ENCODE assay signal across 18 cellular contexts in genomic region chr16:55567382-55567781, GRCh38. TPM values are rescaled to one million over a fixed set of nuclear protein-coding genes. Genes with fewer than 3 reads are reported as not detected.
DNase-seq lines count a peak whose midpoint lies in the region; ATAC-seq lines count a peak whose summit lies in the region.
"Had no signal": no experiment of that assay in that cellular context is flagged by ENCODE, and none has a peak within 500 bp of the region (broad histone marks: within the 10 kb centered on the region; RNA-seq: fewer than 3 reads in every experiment).

No MANE protein-coding gene starts in this region.

- no peaks in the 10 kb centered on the region for H3K9me3 ChIP-seq in GM23248 (ENCODE audit: low read depth)
- H3K9me3 ChIP-seq: body of pancreas had no signal

- in situ Hi-C loops in GM23248 (cut with MboI), result no loop called here

- H3K4me1 ChIP-seq in GM23248 (ENCODE audit: insufficient read depth), result peaks cover 47% of the 10 kb centered on the region
- H3K4me1 ChIP-seq: body of pancreas had no signal

- DNase-seq in GM23248 (peak; percentile 51), SKM-1 (lab: John Stamatoyannopoulos, UW; ENCODE audit: unreplicated experiment) (peak; percentile 5), fibroblast of peridontal ligament (ENCODE audit: extremely low read depth) (peak; percentile 80), sciatic nerve (ENCODE audit: low spot score) (no peak), NCI-H2171 treated with DMSO at 0.1 percent for 48 hours (lab: John Stamatoyannopoulos, UW) (no peak), NCI-H146 treated with DMSO at 0.1 percent for 48 hours (lab: John Stamatoyannopoulos, UW; ENCODE audit: unreplicated experiment) (no peak)
- DNase-seq: activated CD4-positive, alpha-beta T cell treated with anti-CD3 and anti-CD28 coated beads, Interleukin-2, amount 10 ng/mL, durations not matched to agents 7 days and 5 days; erythroblast; immature natural killer cell; Karpas-422; naive thymus-derived CD4-positive, alpha-beta T cell; NCI-H2081 treated with DMSO at 0.1 percent for 48 hours had no signal

- ATAC-seq in sciatic nerve (peak; percentile 58), GM18867 (IDR thresholded peaks at IDR 0.05; ENCODE audit: unreplicated experiment) (no peak), HG02678 (IDR thresholded peaks at IDR 0.05; ENCODE audit: unreplicated experiment) (no peak)
- ATAC-seq: activated T-helper 17 cell treated with anti-CD3 and anti-CD28 coated beads, Interleukin-2, amount 50 U/mL, for 72 hours; body of pancreas had no signal

- intact Hi-C loops in sciatic nerve (cut with DNase I), result no loop called here

- no peak overlapping the region for H2AFZ ChIP-seq in GM23248

- H3K4me3 ChIP-seq in GM23248, result no peak overlapping the region
- H3K4me3 ChIP-seq: body of pancreas had no signal

- H4K20me1 ChIP-seq in GM23248 (ENCODE audit: insufficient read depth), result no peaks in the 10 kb centered on the region

- 83 to 88% methylated on average over 3 of the region's 3 CpGs for WGBS in GM23248 (ENCODE audit: low coverage in 1 of 2, low lambda C conversion rate in 2 of 2, missing lambda C conversion rate in 2 of 2), 2 experiments

- H3F3A ChIP-seq in GM23248 (ENCODE audit: insufficient read depth), result peaks cover 20% of the 10 kb centered on the region

- H3K27me3 ChIP-seq in GM23248 (replicated peaks; ENCODE audit: insufficient read depth), result no peaks in the 10 kb centered on the region
- H3K27me3 ChIP-seq: body of pancreas had no signal

- no peaks in the 10 kb centered on the region for H3K9me2 ChIP-seq in GM23248 (ENCODE audit: insufficient read depth)

- H3K36me3 ChIP-seq in GM23248 (ENCODE audit: low read depth), result no peaks in the 10 kb centered on the region

- no peaks in the 10 kb centered on the region for H3K79me2 ChIP-seq in GM23248 (ENCODE audit: insufficient read depth)

- H3K9ac ChIP-seq in GM23248, result no peak overlapping the region

- H3K27ac ChIP-seq in GM23248, result no peak overlapping the region
- H3K27ac ChIP-seq: body of pancreas had no signal

- peak overlapping the region; percentile 6 for H3K4me2 ChIP-seq in GM23248 (ENCODE audit: unreplicated experiment)

RNA-seq across cellular contexts. Expression of gene CAPNS2, which starts 0.9 kb away (rescaled TPM):
- total RNA-seq in GM23248 (2014; rRNA removed; shearing (Covaris generic)), result not detected in 2 replicates
- polyA plus RNA-seq in GM23248 (2016; fragmentation: Nextera tagmentation; extraction: Ambion mirVana), result 0.19 TPM in 1 of 2 replicates, not detected in the other
- 2.5 TPM for total RNA-seq in sciatic nerve
- total RNA-seq: activated CD4-positive, alpha-beta T cell treated with anti-CD3 and anti-CD28 coated beads, Interleukin-2, amount 10 ng/mL, durations not matched to agents 7 days and 5 days; activated T-helper 17 cell treated with anti-CD3 and anti-CD28 coated beads, Interleukin-2, amount 50 U/mL, for 72 hours; OCI-LY7; skeletal muscle tissue had no signal
- polyA plus RNA-seq: immature natural killer cell; naive thymus-derived CD4-positive, alpha-beta T cell had no signal

RNA-seq across cellular contexts. Expression of gene LPCAT2, which starts 58.5 kb away (rescaled TPM):
- total RNA-seq in GM23248 (2014; rRNA removed; shearing (Covaris generic)), result 12.4 and 27.4 TPM in 2 replicates
- polyA plus RNA-seq in GM23248 (2016; fragmentation: Nextera tagmentation; extraction: Ambion mirVana), result 11.4 and 11.7 TPM in 2 replicates
- total RNA-seq in sciatic nerve, result 54.0 TPM
- total RNA-seq: OCI-LY7 had no signal

Comparison
In these comparisons a context has a peak if more than half of its experiments do, and no peak if none do; other contexts are left out.
1. DNase-seq: peak in GM23248 (single experiment), SKM-1 (single experiment) and fibroblast of peridontal ligament (single experiment); none in sciatic nerve (single experiment), NCI-H2171 treated with DMSO at 0.1 percent for 48 hours (single experiment) and NCI-H146 treated with DMSO at 0.1 percent for 48 hours (single experiment).